In the genomic region with DNA sequence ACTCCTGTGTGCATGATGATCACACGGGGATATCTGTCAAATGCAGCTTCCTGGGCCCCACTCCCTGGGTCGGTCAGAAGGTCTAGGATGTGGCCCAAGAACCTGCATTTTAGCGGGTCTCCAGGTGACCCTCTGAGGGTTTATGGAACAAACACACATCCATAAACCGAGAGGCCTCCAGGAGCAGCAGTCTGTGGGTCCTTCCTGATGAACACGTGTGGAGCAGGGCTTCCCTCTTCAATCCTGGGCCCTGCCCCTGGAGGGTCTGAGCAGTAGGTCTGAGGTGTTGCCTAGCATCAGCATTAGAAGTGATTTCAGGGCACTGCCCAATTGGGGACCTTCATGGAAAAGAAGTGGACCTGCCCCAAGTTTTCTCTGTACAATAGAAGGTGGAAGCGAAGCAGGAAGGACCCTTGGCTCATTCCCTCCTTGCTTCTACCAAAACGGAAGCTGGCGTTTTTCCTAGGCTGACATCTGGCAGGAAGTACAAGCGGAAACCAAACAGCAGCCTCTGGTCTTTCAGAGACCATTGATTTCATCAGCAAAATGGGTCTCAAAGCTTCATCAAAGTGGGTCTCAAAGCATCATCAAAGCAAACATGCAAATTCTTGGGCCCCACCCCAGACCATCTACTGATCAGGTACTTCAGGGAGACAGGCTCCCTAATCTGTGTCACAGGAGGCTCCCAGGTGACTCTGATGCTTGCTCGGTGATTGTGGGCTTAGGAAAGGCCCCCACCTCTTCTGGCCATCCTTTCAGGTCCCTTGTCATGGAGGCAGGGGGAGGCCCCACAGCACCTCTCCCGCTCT, we compare ENCODE assay signal across 12 cellular contexts. TPM values are rescaled to one million over a fixed set of nuclear protein-coding genes. Genes with fewer than 3 reads are reported as not detected.
DNase-seq lines count a peak whose midpoint lies in the region; ATAC-seq, FAIRE-seq and TF ChIP-seq lines count a peak whose summit lies in the region.
"Had no signal": no experiment of that assay in that cellular context is flagged by ENCODE, and none has a peak within 500 bp of the region (broad histone marks: within the 10 kb centered on the region; RNA-seq: fewer than 3 reads in every experiment).

No MANE protein-coding gene starts in this region.

- CTCF ChIA-PET in OCI-LY7 (lab: Charles Lee; ENCODE audit: unreplicated experiment) = no interaction called here

- no peak overlapping the region for H3K23ac ChIP-seq in mesenchymal stem cell (ENCODE audit: low read length in 2 of 2)

- H3K9me2 ChIP-seq in OCI-LY7 (ENCODE audit: insufficient read depth, low read length) = no peaks in the 10 kb centered on the region

- intact Hi-C loops in OCI-LY7 (cut with micrococcal nuclease; ENCODE audit: unreplicated experiment) = loop anchor here (2.0 kb wide), 1 partner anchor 56 kb away; no protein-coding TSS in a partner anchor

- H3K18ac ChIP-seq in mesenchymal stem cell (ENCODE audit: low read depth in 1 of 2, low read length in 2 of 2) = no peak overlapping the region

- ATAC-seq in GM18867 (IDR thresholded peaks at IDR 0.05; ENCODE audit: unreplicated experiment) (peak; percentile 12), GM21786 (IDR thresholded peaks at IDR 0.05; ENCODE audit: unreplicated experiment) (peak; percentile 6)
- ATAC-seq: stimulated activated naive CD8-positive, alpha-beta T cell treated with anti-CD3 and anti-CD28 coated beads, Interleukin-15, amount 100 ng/mL, for 72 hours had no signal

- no peak overlapping the region for H2BK15ac ChIP-seq in mesenchymal stem cell (ENCODE audit: low read depth, poor library complexity, severe bottlenecking)

- no peak overlapping the region for H2BK5ac ChIP-seq in mesenchymal stem cell (ENCODE audit: low read depth, low read length, poor library complexity, severe bottlenecking)

- H3K9ac ChIP-seq in mesenchymal stem cell (ENCODE audit: low read length) = no peak overlapping the region

- H2BK12ac ChIP-seq in mesenchymal stem cell (ENCODE audit: low read length in 2 of 2) = peak overlapping the region; percentile 23 to 57

- TF ChIP-seq CTCF in OCI-LY7 (conservative IDR thresholded peaks at IDR 0.05; ENCODE audit: low read length) = no peak

- BruUV-seq in OCI-LY7 (replicated peaks; lab: Mats Ljungman, UMichigan) = no TSS peak

- DNase-seq in OCI-LY7 (ENCODE audit: low spot score) = no peak
- no peak for DNase-seq in mesenchymal stem cell
- no peak for DNase-seq in small intestine
- no peak for DNase-seq in AG20443 (ENCODE audit: low spot score)
- no peak for DNase-seq in NCI-H2107 treated with DMSO at 0.1 percent for 48 hours (lab: John Stamatoyannopoulos, UW; ENCODE audit: unreplicated experiment)
- DNase-seq in nucleus accumbens (lab: John Stamatoyannopoulos, UW) = no peak
- DNase-seq: amygdala; stimulated activated CD4-positive, alpha-beta T cell treated with anti-CD3 and anti-CD28 coated beads, Interleukin-4, amount 100 ng/mL, for 4 hours; stimulated activated naive CD8-positive, alpha-beta T cell treated with anti-CD3 and anti-CD28 coated beads, Interleukin-15, amount 100 ng/mL, for 72 hours had no signal

- peaks cover 12% of the 10 kb centered on the region for H3K79me1 ChIP-seq in mesenchymal stem cell (replicated peaks; ENCODE audit: low read length, poor library complexity, severe bottlenecking)

- H3K79me2 ChIP-seq in OCI-LY7 (ENCODE audit: insufficient read depth, low read depth, low read length) = no peaks in the 10 kb centered on the region

- H4K91ac ChIP-seq in mesenchymal stem cell (ENCODE audit: low read length) = no peak overlapping the region

- no peaks in the 10 kb centered on the region for H3K36me3 ChIP-seq in OCI-LY7 (ENCODE audit: insufficient read depth, low read length)
- peaks cover 6 to 27% of the 10 kb centered on the region in 2 experiments for H3K36me3 ChIP-seq in mesenchymal stem cell (ENCODE audit: control insufficient read depth in 1 of 2, insufficient read depth in 2 of 2, low read depth in 1 of 2, low read length in 2 of 2)
- no peaks in the 10 kb centered on the region for H3K36me3 ChIP-seq in small intestine (ENCODE audit: control insufficient read depth in 2 of 2, insufficient read depth in 2 of 2, low read length in 2 of 2)

- FAIRE-seq in small intestine (lab: Jason Lieb, UNC) = no peak
- FAIRE-seq: islet of Langerhans had no signal

- no peak overlapping the region for H2BK120ac ChIP-seq in mesenchymal stem cell (ENCODE audit: low read depth, low read length)

- peaks cover 24% of the 10 kb centered on the region for H3K4me1 ChIP-seq in OCI-LY7 (ENCODE audit: insufficient read depth, low read length, poor library complexity, severe bottlenecking)
- H3K4me1 ChIP-seq in mesenchymal stem cell (ENCODE audit: control insufficient read depth, insufficient read depth, low read depth, low read length) = peaks cover 3% of the 10 kb centered on the region
- H3K4me1 ChIP-seq in small intestine (ENCODE audit: control insufficient read depth in 2 of 2, insufficient read depth in 1 of 2, low read depth in 1 of 2, low read length in 1 of 2) = no peaks in the 10 kb centered on the region

- WGBS in mesenchymal stem cell = 96% methylated on average over 11 of the region's 11 CpGs
- 77 to 89% (median 87%) methylated on average over 11 of the region's 11 CpGs for whole genome bisulfite sequencing in small intestine, 3 donors

- H3K4me2 ChIP-seq in OCI-LY7 (ENCODE audit: low read length) (peak overlapping the region; percentile 50), mesenchymal stem cell (ENCODE audit: low read length, poor library complexity, severe bottlenecking) (no peak overlapping the region)

- no peak overlapping the region for H3K4ac ChIP-seq in mesenchymal stem cell (ENCODE audit: low read depth in 1 of 2, low read length in 2 of 2)

- H3K9me3 ChIP-seq in OCI-LY7 (ENCODE audit: low read length) (no peaks in the 10 kb centered on the region), mesenchymal stem cell (ENCODE audit: control insufficient read depth, low read length) (no peaks in the 10 kb centered on the region), small intestine (ENCODE audit: control insufficient read depth, low read depth) (no peaks in the 10 kb centered on the region)

- no peak overlapping the region for H4K8ac ChIP-seq in mesenchymal stem cell (ENCODE audit: low read length)

- no peak overlapping the region for H2AK5ac ChIP-seq in mesenchymal stem cell (ENCODE audit: low read length, severe bottlenecking)

- no peaks in the 10 kb centered on the region for H3K27me3 ChIP-seq in mesenchymal stem cell (ENCODE audit: control insufficient read depth in 1 of 2, insufficient read depth in 1 of 2, low read length in 2 of 2)
- H3K27me3 ChIP-seq in small intestine (ENCODE audit: control insufficient read depth in 2 of 2, insufficient read depth in 2 of 2, low read length in 2 of 2) = no peaks in the 10 kb centered on the region

- H3K27ac ChIP-seq in OCI-LY7 (ENCODE audit: low read depth, low read length, poor library complexity, severe bottlenecking) (peak overlapping the region; percentile 18), mesenchymal stem cell (ENCODE audit: low read length, poor library complexity, severe bottlenecking) (no peak overlapping the region), small intestine (ENCODE audit: low read depth in 1 of 2, low read length in 1 of 2) (no peak overlapping the region)

- no peak overlapping the region for H3K14ac ChIP-seq in mesenchymal stem cell (ENCODE audit: low read length in 2 of 2)

- no peaks in the 10 kb centered on the region for H4K20me1 ChIP-seq in OCI-LY7 (ENCODE audit: insufficient read depth, low read length)

- H2AFZ ChIP-seq in OCI-LY7 (ENCODE audit: low read length) = no peak overlapping the region
- H2AFZ ChIP-seq in mesenchymal stem cell (ENCODE audit: low read depth, low read length) = no peak overlapping the region

- POLR2A ChIA-PET in OCI-LY7 (lab: Charles Lee) = no interaction called here

- no peak overlapping the region for H3K4me3 ChIP-seq in OCI-LY7 (ENCODE audit: low read depth, low read length, poor library complexity, severe bottlenecking)
- H3K4me3 ChIP-seq in mesenchymal stem cell (ENCODE audit: insufficient read depth in 1 of 2, low read depth in 1 of 2, low read length in 2 of 2) = no peak overlapping the region
- H3K4me3 ChIP-seq in small intestine (ENCODE audit: low read depth in 1 of 2, low read length in 2 of 2) = no peak overlapping the region

RNA-seq across cellular contexts. Expression of gene INO80C, which starts 30.7 kb away (rescaled TPM):
- 5.9 and 13.1 TPM in 2 replicates for total RNA-seq in OCI-LY7 (2014; rRNA removed; shearing (Covaris generic))
- 9.5 and 10.3 TPM in 2 replicates for total RNA-seq in OCI-LY7 (2022)
- polyA plus RNA-seq in mesenchymal stem cell (2013, experiment 1 of 2) = 22.5 TPM
- 22.2 TPM for polyA plus RNA-seq in mesenchymal stem cell (2013, experiment 2 of 2)
- 10 to 100 TPM; 33.1 to 35.9 (median 35.3) TPM for polyA plus RNA-seq in small intestine
